28 cellular contexts compared by ENCODE assay signal in the genomic region with DNA sequence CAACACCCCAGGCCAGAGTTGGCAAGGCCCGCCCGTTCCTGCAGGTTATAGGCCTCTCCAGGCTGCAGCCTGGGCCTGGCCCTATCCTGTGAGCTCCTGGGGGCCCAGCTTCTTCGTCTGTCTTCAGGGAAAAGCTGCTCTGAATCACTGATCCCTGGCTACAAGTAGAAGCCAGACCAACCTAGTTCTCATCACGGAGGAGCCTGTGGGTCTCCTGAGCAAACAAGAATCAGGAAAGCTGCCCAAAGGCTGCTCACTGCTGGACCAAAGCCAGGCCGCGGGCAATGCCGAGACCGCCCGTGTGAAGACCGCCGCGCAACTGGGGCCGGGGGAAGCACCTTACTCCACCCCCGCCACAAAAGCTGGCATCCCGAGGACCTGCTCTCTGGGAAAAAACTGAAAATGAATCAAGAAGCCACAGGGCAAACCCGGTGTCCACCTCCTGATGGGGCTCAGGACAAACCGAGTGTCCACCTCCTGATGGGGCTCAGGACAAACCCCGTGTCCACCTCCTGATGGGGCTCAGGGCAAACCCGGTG. TPM values are rescaled to one million over a fixed set of nuclear protein-coding genes. Genes with fewer than 3 reads are reported as not detected.
DNase-seq lines count a peak whose midpoint lies in the region; ATAC-seq and TF ChIP-seq lines count a peak whose summit lies in the region.
"Had no signal": no experiment of that assay in that cellular context is flagged by ENCODE, and none has a peak within 500 bp of the region (broad histone marks: within the 10 kb centered on the region; RNA-seq: fewer than 3 reads in every experiment).

No MANE protein-coding gene starts in this region.

- H3K36me3 ChIP-seq in right atrium auricular region, result peaks cover 75% of the 10 kb centered on the region
- H3K36me3 ChIP-seq in mucosa of descending colon (ENCODE audit: low read depth), result peaks cover 2% of the 10 kb centered on the region
- H3K36me3 ChIP-seq in upper lobe of right lung, result peaks cover 76% of the 10 kb centered on the region

- H3K4me1 ChIP-seq in right atrium auricular region, result peaks cover 0 to 29% of the 10 kb centered on the region in 2 donors
- peaks cover 3% of the 10 kb centered on the region for H3K4me1 ChIP-seq in mucosa of descending colon (ENCODE audit: low read depth)
- H3K4me1 ChIP-seq in upper lobe of right lung, result peaks cover 21% of the 10 kb centered on the region
- H3K4me1 ChIP-seq: A549, ascending aorta had no signal

- ATAC-seq in Right ventricle myocardium inferior (no peak), mucosa of descending colon (no peak), upper lobe of right lung (no peak), GM21526 (IDR thresholded peaks at IDR 0.05; ENCODE audit: low FRiP score, unreplicated experiment) (no peak)
- ATAC-seq: A549; activated CD4-positive, alpha-beta T cell treated with anti-CD3 and anti-CD28 coated beads for 36 hours; activated CD8-positive, alpha-beta T cell treated with anti-CD3 and anti-CD28 coated beads for 36 hours; activated T-helper 17 cell treated with anti-CD3 and anti-CD28 coated beads, Interleukin-2, amount 50 U/mL, for 72 hours; left lobe of liver had no signal

- TF ChIP-seq CTCF in right atrium auricular region (IDR thresholded peaks at IDR 0.05) (no peak), mucosa of descending colon (IDR thresholded peaks at IDR 0.05) (no peak), upper lobe of right lung (IDR thresholded peaks at IDR 0.05) (no peak)

- intact Hi-C loops in Right ventricle myocardium inferior (cut with DNase I) (no loop called here), mucosa of descending colon (cut with DNase I, micrococcal nuclease) (no loop called here), upper lobe of right lung (cut with DNase I) (no loop called here)

- DNase-seq in Right ventricle myocardium inferior (ENCODE audit: missing footprints), result peak; percentile 48
- no peak for DNase-seq in right atrium auricular region (ENCODE audit: low spot score)
- peak; percentile 56 for DNase-seq in cerebellum (ENCODE audit: low spot score)
- peak in 2 of 3 donors; percentile 16 to 45 for DNase-seq in mucosa of descending colon
- DNase-seq in upper lobe of right lung, result peak; percentile 48
- DNase-seq in amniotic stem cell (lab: John Stamatoyannopoulos, UW), result no peak
- no peak for DNase-seq in activated CD4-positive, alpha-beta T cell treated with anti-CD3 and anti-CD28 coated beads for 1 hour
- DNase-seq: activated CD4-positive, alpha-beta T cell treated with anti-CD3 and anti-CD28 coated beads for 36 hours; activated CD8-positive, alpha-beta T cell treated with anti-CD3 and anti-CD28 coated beads for 36 hours; activated naive CD8-positive, alpha-beta T cell treated with anti-CD3 and anti-CD28 coated beads for 36 hours; AML-193; erythroblast; GM23248; hypothalamus; NCI-H1092 treated with DMSO at 0.1 percent for 48 hours; NCI-H1930; NCI-H524 treated with DMSO at 0.1 percent for 48 hours; PC-9; SHP77 treated with DMSO at 0.1 percent for 48 hours; small intestine; stimulated activated naive CD4-positive, alpha-beta T cell treated with Interleukin-2 at 50 U/mL for 16 hours; testis had no signal

- H3K27ac ChIP-seq in right atrium auricular region (no peak overlapping the region), upper lobe of right lung (no peak overlapping the region)
- H3K27ac ChIP-seq: A549, ascending aorta, cardiac muscle cell, GM23248, PC-9, testis had no signal

- H3K4me3 ChIP-seq in right atrium auricular region (no peak overlapping the region), mucosa of descending colon (no peak overlapping the region), upper lobe of right lung (no peak overlapping the region)
- H3K4me3 ChIP-seq: A549, ascending aorta, cardiac muscle cell, GM23248, PC-9, testis had no signal

- no peaks in the 10 kb centered on the region for H3K27me3 ChIP-seq in right atrium auricular region
- H3K27me3 ChIP-seq in upper lobe of right lung, result no peaks in the 10 kb centered on the region
- H3K27me3 ChIP-seq: ascending aorta, cardiac muscle cell, testis had no signal

- H3K9me3 ChIP-seq in right atrium auricular region, result no peaks in the 10 kb centered on the region
- H3K9me3 ChIP-seq in mucosa of descending colon, result no peaks in the 10 kb centered on the region
- no peaks in the 10 kb centered on the region for H3K9me3 ChIP-seq in upper lobe of right lung
- H3K9me3 ChIP-seq: A549, ascending aorta, testis had no signal

RNA-seq across cellular contexts. Expression of a gene that starts 12.8 kb away (rescaled TPM):
- 121 TPM for total RNA-seq in Right ventricle myocardium inferior
- 100 to 1,000 TPM; 104 to 140 TPM for total RNA-seq in right atrium auricular region
- 163 TPM for total RNA-seq in cerebellum
- 100 to 1,000 TPM; 151 to 188 (median 168) TPM for total RNA-seq in mucosa of descending colon
- 169 TPM for total RNA-seq in upper lobe of right lung

RNA-seq across cellular contexts. Expression of a gene that starts 53.5 kb away (rescaled TPM):
- total RNA-seq in Right ventricle myocardium inferior (50.4 TPM), right atrium auricular region (10 to 100 TPM; 46.0 to 51.7 TPM), cerebellum (29.5 TPM), mucosa of descending colon (100 to 1,000 TPM in 1 of 3 donors, 10 to 100 TPM in 2; 75.5 to 112 (median 98.4) TPM), upper lobe of right lung (63.2 TPM)

Comparison
In these comparisons a context has a peak if more than half of its experiments do, and no peak if none do; other contexts are left out.
1. DNase-seq: peak in Right ventricle myocardium inferior (single experiment), cerebellum (single experiment), mucosa of descending colon (2 of 3) and upper lobe of right lung (single experiment); none in right atrium auricular region (single experiment), amniotic stem cell (single experiment) and activated CD4-positive, alpha-beta T cell treated with anti-CD3 and anti-CD28 coated beads for 1 hour (single experiment).